ENCODE assay signal across 15 cellular contexts in the genomic region with DNA sequence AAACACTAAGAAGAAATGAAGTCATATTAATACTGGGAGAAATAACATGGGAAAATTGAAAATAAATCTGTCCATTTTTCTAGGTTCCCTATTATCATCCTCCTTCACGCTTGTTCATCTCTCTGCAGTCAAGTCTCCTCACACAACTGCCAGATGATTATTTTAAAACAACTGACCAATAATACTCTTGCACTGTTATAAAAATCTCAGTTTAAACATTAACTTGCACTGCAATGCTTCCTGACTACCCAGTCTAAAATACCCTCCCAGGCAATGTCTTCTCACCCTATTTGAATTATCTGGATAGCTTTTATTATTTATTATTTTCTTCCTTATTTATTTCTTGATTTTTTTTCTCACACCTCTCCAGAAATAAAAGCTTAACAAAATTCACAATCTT.
"Had no signal": no experiment of that assay in that cellular context is flagged by ENCODE, and none has a peak within 500 bp of the region (broad histone marks: within the 10 kb centered on the region; RNA-seq: fewer than 3 reads in every experiment).

No MANE protein-coding gene starts in this region.

- H3K9me3 ChIP-seq: MG63, SJSA1 had no signal

- DNase-seq: IMR-90, Karpas-422, KG1, MG63, NCI-H1092, NCI-H1105 treated with DMSO at 0.1 percent for 48 hours, NCI-H1417 treated with DMSO at 0.1 percent for 48 hours, NCI-H2107, NCI-H2227 treated with DMSO at 0.1 percent for 48 hours, NCI-H510A, Right ventricle myocardium superior, RPMI8226, SIG-M5 had no signal

- H3K27ac ChIP-seq: SJSA1, SK-N-MC had no signal

- H3K36me3 ChIP-seq: MG63, SJSA1 had no signal

- H3K27me3 ChIP-seq: MG63, SJSA1 had no signal

- H3K4me3 ChIP-seq: MG63, SJSA1, SK-N-MC had no signal
